14 cellular contexts compared by ENCODE assay signal in genomic region chr14:49203676-49204075, GRCh38.
DNase-seq lines count a peak whose midpoint lies in the region; ATAC-seq and TF ChIP-seq lines count a peak whose summit lies in the region.
"Had no signal": no experiment of that assay in that cellular context is flagged by ENCODE, and none has a peak within 500 bp of the region (broad histone marks: within the 10 kb centered on the region; RNA-seq: fewer than 3 reads in every experiment).

No MANE protein-coding gene starts in this region.

- H3K23ac ChIP-seq in H9 (ENCODE audit: insufficient read length, low read depth, low read length), result no peak overlapping the region

- no peak overlapping the region for H2BK20ac ChIP-seq in H9 (ENCODE audit: low read depth, low read length, poor library complexity, severe bottlenecking)

- H3K79me1 ChIP-seq in H9 (ENCODE audit: insufficient read depth, low read depth, low read length, poor library complexity, severe bottlenecking), result no peaks in the 10 kb centered on the region

- no peak overlapping the region for H2AFZ ChIP-seq in H9 (ENCODE audit: low read length)

- no peaks in the 10 kb centered on the region for H4K20me1 ChIP-seq in H9 (ENCODE audit: control insufficient read depth, insufficient read depth, insufficient read length)

- no peaks in the 10 kb centered on the region for H3K4me1 Mint-ChIP-seq in CD8-positive, alpha-beta memory T cell
- no peaks in the 10 kb centered on the region for H3K4me1 Mint-ChIP-seq in H9
- H3K4me1 Mint-ChIP-seq: CD14-positive monocyte had no signal

- peak; percentile 25 for DNase-seq in HT1080 (ENCODE audit: low read depth)
- peak; percentile 76 for DNase-seq in RPMI8226
- no peak for DNase-seq in omental fat pad (ENCODE audit: low spot score)
- DNase-seq in activated naive CD4-positive, alpha-beta T cell treated with anti-CD3 and anti-CD28 coated beads, Interleukin-2, amount 50 U/mL, for 16 hours, result no peak
- no peak for DNase-seq in CD8-positive, alpha-beta memory T cell
- no peak for DNase-seq in H9
- DNase-seq: Caco-2; CD8-positive, alpha-beta T cell; DND-41; GDM1; Karpas-422 had no signal

- TF ChIP-seq CTCF in omental fat pad (IDR thresholded peaks at IDR 0.05) (no peak), H9 (conservative IDR thresholded peaks at IDR 0.05) (no peak)

- no peak overlapping the region for H3K9ac ChIP-seq in H9 (ENCODE audit: extremely low read depth, insufficient read length, low read length)

- CTCF ChIA-PET in CD8-positive, alpha-beta memory T cell (lab: Charles Lee), result no interaction called here

- POLR2A ChIA-PET in CD8-positive, alpha-beta memory T cell (lab: Charles Lee), result no interaction called here

- no peak overlapping the region for H2BK5ac ChIP-seq in H9 (ENCODE audit: insufficient read length, low read length)

- no peak overlapping the region for H3K56ac ChIP-seq in H9 (ENCODE audit: insufficient read length, low read depth, low read length)

- no peak overlapping the region for H2BK12ac ChIP-seq in H9 (ENCODE audit: insufficient read length, low read depth, low read length)

- no peaks in the 10 kb centered on the region for H3K9me3 ChIP-seq in CD8-positive, alpha-beta memory T cell (ENCODE audit: low read length)
- H3K9me3 ChIP-seq in H9 (ENCODE audit: control insufficient read depth, low read depth, low read length), result no peaks in the 10 kb centered on the region
- H3K9me3 ChIP-seq: Caco-2 had no signal

- H3K36me3 ChIP-seq in CD8-positive, alpha-beta memory T cell (ENCODE audit: insufficient read depth, low read length), result no peaks in the 10 kb centered on the region

- H3K27ac ChIP-seq in CD8-positive, alpha-beta memory T cell (ENCODE audit: low read depth, low read length), result no peak overlapping the region
- no peak overlapping the region for H3K27ac ChIP-seq in H9 (ENCODE audit: insufficient read length, low read depth, low read length)

- peak; percentile 60 for ATAC-seq in GM18907 (IDR thresholded peaks at IDR 0.05; ENCODE audit: unreplicated experiment)
- no peak for ATAC-seq in omental fat pad (ENCODE audit: low FRiP score)
- ATAC-seq: CD8-positive, alpha-beta T cell; HCT116 had no signal

- no CpG with 5 or more reads among the region's 2 CpGs for WGBS in H9 (ENCODE audit: extremely low coverage, insufficient read length, low lambda C conversion rate)

- H2BK15ac ChIP-seq in H9 (ENCODE audit: low read depth, low read length), result no peak overlapping the region

- H3K79me2 ChIP-seq in H9 (ENCODE audit: insufficient read depth, low read length), result no peaks in the 10 kb centered on the region

- no peak overlapping the region for H3T11ph ChIP-seq in H9 (ENCODE audit: low read length)

- no peak overlapping the region for H3K27ac Mint-ChIP-seq in CD8-positive, alpha-beta memory T cell
- no peak overlapping the region for H3K27ac Mint-ChIP-seq in H9
- H3K27ac Mint-ChIP-seq: CD14-positive monocyte; CD8-positive, alpha-beta T cell had no signal

- no peaks in the 10 kb centered on the region for H3K23me2 ChIP-seq in H9 (ENCODE audit: insufficient read length, low read depth, low read length, poor library complexity, severe bottlenecking)

- H3K9me3 Mint-ChIP-seq in CD8-positive, alpha-beta memory T cell, result peaks cover 0 to 2% (median 0%) of the 10 kb centered on the region in 5 donors
- peaks cover 0 to 3% of the 10 kb centered on the region in 2 experiments; a peak in 1 of 5 replicates for H3K9me3 Mint-ChIP-seq in H9
- H3K9me3 Mint-ChIP-seq: CD8-positive, alpha-beta T cell had no signal

- H3K27me3 ChIP-seq in CD8-positive, alpha-beta memory T cell (ENCODE audit: insufficient read depth, low read length, poor library complexity, severe bottlenecking), result no peaks in the 10 kb centered on the region
- no peaks in the 10 kb centered on the region for H3K27me3 ChIP-seq in H9 (ENCODE audit: insufficient read depth, low read length)

- no peak overlapping the region for H3K4me3 Mint-ChIP-seq in CD8-positive, alpha-beta memory T cell
- H3K4me3 Mint-ChIP-seq in H9, result no peak overlapping the region
- H3K4me3 Mint-ChIP-seq: CD14-positive monocyte; CD8-positive, alpha-beta T cell had no signal

- H3K27me3 Mint-ChIP-seq in CD8-positive, alpha-beta memory T cell, result peaks cover 0 to 4% of the 10 kb centered on the region in 2 donors
- no peaks in the 10 kb centered on the region for H3K27me3 Mint-ChIP-seq in H9 (ENCODE audit: low read depth)

- H2BK120ac ChIP-seq in H9 (ENCODE audit: low read depth, low read length, poor library complexity, severe bottlenecking), result no peak overlapping the region

- H3K4me1 ChIP-seq in CD8-positive, alpha-beta memory T cell (ENCODE audit: insufficient read depth, low read length), result no peaks in the 10 kb centered on the region
- no peaks in the 10 kb centered on the region for H3K4me1 ChIP-seq in H9 (ENCODE audit: insufficient read depth, low read length)

- no peak overlapping the region for H4K5ac ChIP-seq in H9 (ENCODE audit: insufficient read length, low read depth, low read length)

- no peak overlapping the region for H4K8ac ChIP-seq in H9 (replicated peaks; ENCODE audit: insufficient read length, low read depth, low read length)

- no peak overlapping the region for H2AK5ac ChIP-seq in H9 (ENCODE audit: insufficient read length, low read length)

- no peak overlapping the region for H3K18ac ChIP-seq in H9 (ENCODE audit: insufficient read length, low read depth, low read length)

- no peak overlapping the region for H4K91ac ChIP-seq in H9 (ENCODE audit: insufficient read length, low read depth, low read length)

- H3K4me3 ChIP-seq in CD8-positive, alpha-beta memory T cell (ENCODE audit: low read length), result no peak overlapping the region

- H3K14ac ChIP-seq in H9 (ENCODE audit: insufficient read depth, low read length), result no peak overlapping the region

- no peak overlapping the region for H3K4me2 ChIP-seq in H9 (ENCODE audit: insufficient read depth, insufficient read length, low read length)

- H3K36me3 Mint-ChIP-seq in CD8-positive, alpha-beta memory T cell, result no peaks in the 10 kb centered on the region
- no peaks in the 10 kb centered on the region for H3K36me3 Mint-ChIP-seq in H9 (ENCODE audit: insufficient read depth in 1 of 3, low read depth in 3 of 3)
- H3K36me3 Mint-ChIP-seq: CD14-positive monocyte; CD8-positive, alpha-beta T cell had no signal

- no peak overlapping the region for H3K4ac ChIP-seq in H9 (ENCODE audit: low read depth, low read length)

Comparison
In these comparisons a context has a peak if more than half of its experiments do, and no peak if none do; other contexts are left out.
1. DNase-seq: peak in HT1080 (single experiment) and RPMI8226 (single experiment); none in omental fat pad (single experiment), activated naive CD4-positive, alpha-beta T cell treated with anti-CD3 and anti-CD28 coated beads, Interleukin-2, amount 50 U/mL, for 16 hours (single experiment), CD8-positive, alpha-beta memory T cell (0 of 5) and H9 (single experiment).